In the genomic region with DNA sequence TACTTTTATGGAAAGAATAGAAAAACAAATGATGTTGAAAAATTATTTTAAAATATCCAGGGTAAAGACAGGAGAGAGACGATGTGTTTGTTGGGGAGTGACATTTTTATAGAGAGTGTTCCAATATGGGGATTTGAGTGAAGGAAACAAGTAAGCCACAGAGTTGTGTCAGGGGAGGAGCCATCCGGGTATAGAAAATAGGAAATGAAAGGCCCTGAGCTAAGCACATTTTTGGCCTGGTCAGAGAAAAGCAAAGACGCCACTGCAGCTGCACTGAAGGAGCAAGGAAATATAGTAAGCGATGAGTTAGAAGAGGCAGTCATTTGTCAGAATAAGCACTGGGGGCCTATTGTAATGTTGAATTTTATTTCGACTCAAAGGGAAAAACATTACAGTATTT, we compare ENCODE assay signal across 16 cellular contexts.
"Had no signal": no experiment of that assay in that cellular context is flagged by ENCODE, and none has a peak within 500 bp of the region (broad histone marks: within the 10 kb centered on the region; RNA-seq: fewer than 3 reads in every experiment).

No MANE protein-coding gene starts in this region.

- H3K9me3 Mint-ChIP-seq: activated naive CD4-positive, alpha-beta T cell treated with anti-CD3 and anti-CD28 coated beads, Interleukin-2, amount 50 U/mL, for 24 hours had no signal

- H3K4me1 ChIP-seq: adrenal gland, upper lobe of left lung had no signal

- H3K36me3 Mint-ChIP-seq: activated CD8-positive, alpha-beta memory T cell treated with anti-CD3 and anti-CD28 coated beads, Interleukin-2, amount 10 ng/mL, durations not matched to agents 7 days and 5 days; activated naive CD4-positive, alpha-beta T cell treated with anti-CD3 and anti-CD28 coated beads, Interleukin-2, amount 50 U/mL, for 24 hours; naive B cell had no signal

- H3K4me1 Mint-ChIP-seq: activated CD8-positive, alpha-beta memory T cell treated with anti-CD3 and anti-CD28 coated beads, Interleukin-2, amount 10 ng/mL, durations not matched to agents 7 days and 5 days; activated naive CD4-positive, alpha-beta T cell treated with anti-CD3 and anti-CD28 coated beads, Interleukin-2, amount 50 U/mL, for 24 hours; naive B cell had no signal

- H3K4me3 ChIP-seq: adrenal gland, upper lobe of left lung had no signal

- H3K36me3 ChIP-seq: adrenal gland, upper lobe of left lung had no signal

- H3K27ac ChIP-seq: adrenal gland, upper lobe of left lung had no signal

- DNase-seq: activated CD4-positive, alpha-beta T cell treated with anti-CD3 and anti-CD28 coated beads, Interleukin-2, amount 50 U/mL, for 4 hours; activated CD4-positive, CD25-positive, alpha-beta regulatory T cell treated with anti-CD3 and anti-CD28 coated beads, Interleukin-2, amount 50 U/mL, for 72 hours; activated CD8-positive, alpha-beta memory T cell treated with anti-CD3 and anti-CD28 coated beads, Interleukin-2, amount 10 ng/mL, durations not matched to agents 7 days and 5 days; activated effector memory CD4-positive, alpha-beta T cell treated with Interleukin-2 at 50 U/mL for 16 hours; activated T-cell treated with anti-CD3 and anti-CD28 coated beads, Interleukin-2, amount 50 U/mL, for 24 hours; dermis blood vessel endothelial cell; effector memory CD8-positive, alpha-beta T cell; islet precursor cell; naive B cell; right cardiac atrium; small intestine; stimulated activated naive CD8-positive, alpha-beta T cell treated with anti-CD3 and anti-CD28 coated beads, Interleukin-15, Interleukin-2, amounts not matched to agents 100 U/mL and 50 U/mL, for 24 hours; upper lobe of left lung had no signal

- H3K9me3 ChIP-seq: adrenal gland, upper lobe of left lung had no signal

- H3K27ac Mint-ChIP-seq: activated CD8-positive, alpha-beta memory T cell treated with anti-CD3 and anti-CD28 coated beads, Interleukin-2, amount 10 ng/mL, durations not matched to agents 7 days and 5 days; activated naive CD4-positive, alpha-beta T cell treated with anti-CD3 and anti-CD28 coated beads, Interleukin-2, amount 50 U/mL, for 24 hours; activated T-cell treated with anti-CD3 and anti-CD28 coated beads, Interleukin-2, amount 50 U/mL, for 24 hours; effector memory CD8-positive, alpha-beta T cell; naive B cell had no signal

- H3K27me3 ChIP-seq: adrenal gland, upper lobe of left lung had no signal

- ATAC-seq: activated CD8-positive, alpha-beta memory T cell treated with anti-CD3 and anti-CD28 coated beads, Interleukin-2, amount 10 ng/mL, durations not matched to agents 7 days and 5 days; effector memory CD8-positive, alpha-beta T cell; left lobe of liver; right cardiac atrium; stimulated activated naive CD8-positive, alpha-beta T cell treated with anti-CD3 and anti-CD28 coated beads, Interleukin-15, Interleukin-2, amounts not matched to agents 100 U/mL and 50 U/mL, for 24 hours had no signal

- H3K4me3 Mint-ChIP-seq: activated CD8-positive, alpha-beta memory T cell treated with anti-CD3 and anti-CD28 coated beads, Interleukin-2, amount 10 ng/mL, durations not matched to agents 7 days and 5 days; activated naive CD4-positive, alpha-beta T cell treated with anti-CD3 and anti-CD28 coated beads, Interleukin-2, amount 50 U/mL, for 24 hours; activated T-cell treated with anti-CD3 and anti-CD28 coated beads, Interleukin-2, amount 50 U/mL, for 24 hours; effector memory CD8-positive, alpha-beta T cell; naive B cell had no signal

- H3K27me3 Mint-ChIP-seq: activated CD8-positive, alpha-beta memory T cell treated with anti-CD3 and anti-CD28 coated beads, Interleukin-2, amount 10 ng/mL, durations not matched to agents 7 days and 5 days; activated naive CD4-positive, alpha-beta T cell treated with anti-CD3 and anti-CD28 coated beads, Interleukin-2, amount 50 U/mL, for 24 hours; activated T-cell treated with anti-CD3 and anti-CD28 coated beads, Interleukin-2, amount 50 U/mL, for 24 hours; effector memory CD8-positive, alpha-beta T cell; naive B cell had no signal
